22 cellular contexts compared by ENCODE assay signal in the genomic region with DNA sequence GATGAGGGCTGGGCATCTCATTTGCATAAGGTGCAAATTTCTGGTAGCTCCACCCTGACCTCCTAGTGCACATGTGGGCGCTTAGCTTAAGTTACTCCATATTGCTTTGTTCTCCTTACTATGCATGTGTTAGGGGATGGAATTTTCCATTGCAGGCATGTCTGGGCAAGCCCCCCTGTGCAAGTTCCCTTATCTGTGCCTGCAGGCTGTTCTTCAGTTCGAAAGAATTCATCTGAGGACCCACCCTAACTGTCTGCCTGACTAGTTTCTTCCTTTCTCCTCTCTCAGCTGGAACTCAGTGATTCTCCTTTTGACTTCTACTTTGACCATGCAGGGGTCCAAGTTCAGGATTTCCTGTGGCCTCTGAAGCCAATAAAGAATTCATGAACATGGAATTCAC. TPM values are rescaled to one million over a fixed set of nuclear protein-coding genes. Genes with fewer than 3 reads are reported as not detected.
DNase-seq lines count a peak whose midpoint lies in the region; ATAC-seq, FAIRE-seq and TF ChIP-seq lines count a peak whose summit lies in the region.
"Had no signal": no experiment of that assay in that cellular context is flagged by ENCODE, and none has a peak within 500 bp of the region (broad histone marks: within the 10 kb centered on the region; RNA-seq: fewer than 3 reads in every experiment).

No MANE protein-coding gene starts in this region.

- H3K4me2 ChIP-seq in mammary epithelial cell (ENCODE audit: insufficient read depth, low read depth, low read length), result no peak overlapping the region
- no peak overlapping the region for H3K4me2 ChIP-seq in astrocyte (ENCODE audit: low read length)

- H3K79me2 ChIP-seq in mammary epithelial cell (ENCODE audit: insufficient read depth, low read length) (no peaks in the 10 kb centered on the region), astrocyte (ENCODE audit: insufficient read depth, low read length) (no peaks in the 10 kb centered on the region)

- H4K20me1 ChIP-seq in mammary epithelial cell (ENCODE audit: insufficient read depth, low read length), result no peaks in the 10 kb centered on the region
- H4K20me1 ChIP-seq in astrocyte (ENCODE audit: insufficient read depth, low read length), result no peaks in the 10 kb centered on the region

- H3K9me3 ChIP-seq in mammary epithelial cell (replicated peaks; ENCODE audit: insufficient read depth, low read length), result peaks cover 13% of the 10 kb centered on the region
- H3K9me3 ChIP-seq in astrocyte (ENCODE audit: insufficient read depth, low read depth, low read length), result no peaks in the 10 kb centered on the region
- peaks cover 0 to 2% (median 0%) of the 10 kb centered on the region in 4 donors for H3K9me3 ChIP-seq in Peyer's patch

- BruUV-seq in mammary epithelial cell (replicated peaks; lab: Mats Ljungman, UMichigan), result no TSS peak
- no TSS peak for BruUV-seq in MCF 10A (replicated peaks; lab: Mats Ljungman, UMichigan)

- TF ChIP-seq CTCF in mammary epithelial cell (conservative IDR thresholded peaks at IDR 0.05 in 1 of 2, IDR thresholded peaks at IDR 0.05 in 1 of 2; ENCODE audit: extremely low read depth in 1 of 2, insufficient read depth in 1 of 2, low read depth in 1 of 2, low read length in 2 of 2), result no peak
- TF ChIP-seq CTCF in MCF 10A (IDR thresholded peaks at IDR 0.05; ENCODE audit: unreplicated experiment), result no peak
- TF ChIP-seq CTCF in astrocyte (IDR thresholded peaks at IDR 0.05; ENCODE audit: insufficient read depth, low read depth, low read length), result no peak
- no peak for TF ChIP-seq CTCF in epithelial cell of esophagus (IDR thresholded peaks at IDR 0.05; ENCODE audit: insufficient read depth, low read depth, low read length, missing control alignments)
- TF ChIP-seq CTCF in Peyer's patch (IDR thresholded peaks at IDR 0.05), result no peak

- intact Hi-C loops in mammary epithelial cell (cut with micrococcal nuclease) (no loop called here), MCF 10A (cut with micrococcal nuclease) (no loop called here)

- CTCF ChIA-PET in mammary epithelial cell (lab: Charles Lee; ENCODE audit: low non-redundant PET) (no interaction called here), MCF 10A (lab: Yijun Ruan, JAX) (no interaction called here)

- peaks cover 39% of the 10 kb centered on the region for H3K9me3 Mint-ChIP-seq in MCF 10A (ENCODE audit: unreplicated experiment)
- peaks cover 25% of the 10 kb centered on the region for H3K9me3 Mint-ChIP-seq in astrocyte (ENCODE audit: unreplicated experiment)

- H3K9ac ChIP-seq in mammary epithelial cell (ENCODE audit: insufficient read depth, low read length) (no peak overlapping the region), astrocyte (ENCODE audit: low read length) (no peak overlapping the region)

- no peak for TF ChIP-seq POLR2A in Peyer's patch (IDR thresholded peaks at IDR 0.05)

- DNase-seq in mammary epithelial cell, result peak; percentile 19
- no peak for DNase-seq in MCF 10A (ENCODE audit: unreplicated experiment)
- DNase-seq in astrocyte (ENCODE audit: low read depth), result no peak
- peak; percentile 42 for DNase-seq in epithelial cell of esophagus (ENCODE audit: low read depth)
- DNase-seq in Peyer's patch, result no peak
- DNase-seq: Caco-2; CD4-positive, alpha-beta T cell; GOT3; NCI-H1436; NCI-H2029; NCI-H774; RPMI8226; SHP77 treated with DMSO at 0.1 percent for 48 hours had no signal

- no peak for ATAC-seq in GM21576 (IDR thresholded peaks at IDR 0.05; ENCODE audit: unreplicated experiment)
- no peak for ATAC-seq in GM18858 (IDR thresholded peaks at IDR 0.05; ENCODE audit: unreplicated experiment)
- ATAC-seq in HG02970 (IDR thresholded peaks at IDR 0.05; ENCODE audit: low FRiP score, unreplicated experiment), result no peak
- ATAC-seq: GM12878, SK-N-SH treated with all-trans-retinoic acid at 6 μM for 48 hours had no signal

- H3K36me3 ChIP-seq in mammary epithelial cell (ENCODE audit: insufficient read depth, low read length) (no peaks in the 10 kb centered on the region), astrocyte (ENCODE audit: insufficient read depth, low read length) (no peaks in the 10 kb centered on the region), Peyer's patch (no peaks in the 10 kb centered on the region)

- H3K4me1 ChIP-seq in mammary epithelial cell (ENCODE audit: insufficient read depth, low read length) (peaks cover 5% of the 10 kb centered on the region), astrocyte (ENCODE audit: insufficient read depth, low read length) (no peaks in the 10 kb centered on the region), Peyer's patch (no peaks in the 10 kb centered on the region)
- H3K4me1 ChIP-seq: Caco-2 had no signal

- H3K27me3 Mint-ChIP-seq in MCF 10A (ENCODE audit: insufficient read depth, unreplicated experiment) (no peaks in the 10 kb centered on the region), astrocyte (ENCODE audit: low read depth, unreplicated experiment) (no peaks in the 10 kb centered on the region)

- H3K27ac ChIP-seq in mammary epithelial cell (ENCODE audit: insufficient read depth, low read depth, low read length) (no peak overlapping the region), astrocyte (ENCODE audit: low read depth, low read length) (no peak overlapping the region), Peyer's patch (no peak overlapping the region)

- WGBS in mammary epithelial cell (ENCODE audit: low coverage, missing lambda C conversion rate), result 50% methylated on average over 2 of the region's 2 CpGs

- H3K4me3 Mint-ChIP-seq in MCF 10A (ENCODE audit: unreplicated experiment) (no peak overlapping the region), astrocyte (ENCODE audit: unreplicated experiment) (no peak overlapping the region)
- H3K4me3 Mint-ChIP-seq: CD4-positive, alpha-beta T cell had no signal

- peak overlapping the region; percentile 60 for H2AFZ ChIP-seq in mammary epithelial cell (ENCODE audit: low read depth, low read length)
- no peak overlapping the region for H2AFZ ChIP-seq in astrocyte (ENCODE audit: low read depth, low read length)

- POLR2A ChIA-PET in MCF 10A (lab: Yijun Ruan, JAX), result no interaction called here

- in situ Hi-C loops in mammary epithelial cell (cut with MboI; ENCODE audit: low sequenced_read_pairs in 2 of 2), result no loop called here

- no peaks in the 10 kb centered on the region for H3K4me1 Mint-ChIP-seq in MCF 10A (ENCODE audit: insufficient read depth, unreplicated experiment)
- no peaks in the 10 kb centered on the region for H3K4me1 Mint-ChIP-seq in astrocyte (ENCODE audit: low read depth, unreplicated experiment)

- H3K36me3 Mint-ChIP-seq in MCF 10A (ENCODE audit: insufficient read depth, unreplicated experiment) (no peaks in the 10 kb centered on the region), astrocyte (ENCODE audit: low read depth, unreplicated experiment) (no peaks in the 10 kb centered on the region)

- dilution Hi-C loops in mammary epithelial cell (cut with HindIII; ENCODE audit: low sequenced_read_pairs), result no loop called here

- H3K27ac Mint-ChIP-seq in MCF 10A (ENCODE audit: low read depth, unreplicated experiment) (no peak overlapping the region), astrocyte (ENCODE audit: unreplicated experiment) (peak overlapping the region; percentile 44)
- H3K27ac Mint-ChIP-seq: CD4-positive, alpha-beta T cell had no signal

- H3K27me3 ChIP-seq in mammary epithelial cell (ENCODE audit: insufficient read depth, low read length) (no peaks in the 10 kb centered on the region), astrocyte (ENCODE audit: insufficient read depth, low read length) (no peaks in the 10 kb centered on the region), Peyer's patch (no peaks in the 10 kb centered on the region)

- no peak for FAIRE-seq in astrocyte (lab: Jason Lieb, UNC)
- FAIRE-seq: GM12878 had no signal

- H3K4me3 ChIP-seq in mammary epithelial cell (replicated peaks in 1 of 3; ENCODE audit: insufficient read depth in 1 of 3, low read depth in 2 of 3, low read length in 3 of 3) (no peak overlapping the region), astrocyte (ENCODE audit: insufficient read depth, low read depth, low read length) (no peak overlapping the region), epithelial cell of esophagus (ENCODE audit: low read length) (no peak overlapping the region), Peyer's patch (no peak overlapping the region)
- H3K4me3 ChIP-seq: GM12878 had no signal

RNA-seq across cellular contexts. Expression of gene CCDC170, which starts 30.2 kb away (rescaled TPM):
- total RNA-seq in mammary epithelial cell (not detected), MCF 10A (2022) (not detected in 2 replicates), astrocyte (0.10 and 0.14 TPM in 2 replicates), Peyer's patch (1 to 10 TPM in 2 of 4 donors, under 1 TPM in 1, not detected in 1; 0.35 to 1.7 (median 1.5) TPM)
- 0.05 TPM for polyA plus RNA-seq in mammary epithelial cell
- polyA minus RNA-seq in mammary epithelial cell, result not detected
- total RNA-seq: A172; CD4-positive, alpha-beta T cell; GM12878; M059J; NCI-H460; OCI-LY7 had no signal
- polyA plus RNA-seq: GM12878 had no signal

Comparison
In these comparisons a context has a peak if more than half of its experiments do, and no peak if none do; other contexts are left out.
1. DNase-seq: peak in mammary epithelial cell (single experiment) and epithelial cell of esophagus (single experiment); none in MCF 10A (single experiment), astrocyte (single experiment) and Peyer's patch (0 of 3).